Comparison of ENCODE assay signal across 9 cellular contexts in genomic region chr18:27750014-27750413, GRCh38.
A peak's percentile ranks its signal among the peaks of the same experiment; 100 is the strongest.
DNase-seq lines count a peak whose midpoint lies in the region; ATAC-seq, FAIRE-seq and TF ChIP-seq lines count a peak whose summit lies in the region.
"Had no signal": no experiment of that assay in that cellular context is flagged by ENCODE, and none has a peak within 500 bp of the region (broad histone marks: within the 10 kb centered on the region; RNA-seq: fewer than 3 reads in every experiment).

No MANE protein-coding gene starts in this region.

- no CpG with 5 or more reads among the region's 3 CpGs for WGBS in H9 (ENCODE audit: extremely low coverage, insufficient read length, low lambda C conversion rate)
- WGBS in pancreas, 2 donors: 1 to 2% methylated on average over 3 of the region's 3 CpGs

- no peaks in the 10 kb centered on the region for H3K23me2 ChIP-seq in H9 (ENCODE audit: insufficient read length, low read depth, low read length, poor library complexity, severe bottlenecking)

- peaks cover 15% of the 10 kb centered on the region in 2 experiments for H3K4me1 Mint-ChIP-seq in H9
- no peaks in the 10 kb centered on the region for H3K4me1 Mint-ChIP-seq in activated naive CD8-positive, alpha-beta T cell treated with anti-CD3 and anti-CD28 coated beads, Interleukin-2, amount 50 U/mL, for 24 hours

- H3K27ac Mint-ChIP-seq in H9: no peak overlapping the region; a peak in 2 of 7 replicates
- no peak overlapping the region for H3K27ac Mint-ChIP-seq in activated naive CD8-positive, alpha-beta T cell treated with anti-CD3 and anti-CD28 coated beads, Interleukin-2, amount 50 U/mL, for 24 hours
- H3K27ac Mint-ChIP-seq: dendritic cell treated with granulocyte-macrophage colony-stimulating factor and Interleukin-4, amounts not matched to agents 40 ng/mL and 50 ng/mL, for 4 days had no signal

- no peak overlapping the region for H4K8ac ChIP-seq in H9 (replicated peaks; ENCODE audit: insufficient read length, low read depth, low read length)

- H3K27ac ChIP-seq in H9 (ENCODE audit: insufficient read length, low read depth, low read length) (no peak overlapping the region), OCI-LY1 (ENCODE audit: low read depth, low read length, poor library complexity, severe bottlenecking) (no peak overlapping the region), pancreas (no peak overlapping the region)

- H3K36me3 Mint-ChIP-seq in H9 (ENCODE audit: insufficient read depth in 1 of 3, low read depth in 3 of 3): peaks cover 3 to 9% (median 8%) of the 10 kb centered on the region in 3 experiments; a peak in 4 of 7 replicates
- no peaks in the 10 kb centered on the region for H3K36me3 Mint-ChIP-seq in activated naive CD8-positive, alpha-beta T cell treated with anti-CD3 and anti-CD28 coated beads, Interleukin-2, amount 50 U/mL, for 24 hours (ENCODE audit: low read depth)

- H3K4me3 Mint-ChIP-seq in H9: no peak overlapping the region
- H3K4me3 Mint-ChIP-seq in activated naive CD8-positive, alpha-beta T cell treated with anti-CD3 and anti-CD28 coated beads, Interleukin-2, amount 50 U/mL, for 24 hours: no peak overlapping the region
- H3K4me3 Mint-ChIP-seq: dendritic cell treated with granulocyte-macrophage colony-stimulating factor and Interleukin-4, amounts not matched to agents 40 ng/mL and 50 ng/mL, for 4 days had no signal

- H3K4me3 ChIP-seq in AG09309 (ENCODE audit: control insufficient read depth, low read depth, low read length) (no peak overlapping the region), OCI-LY1 (ENCODE audit: low read depth, low read length, poor library complexity, severe bottlenecking) (no peak overlapping the region), epithelial cell of proximal tubule (ENCODE audit: low read depth, low read length) (no peak overlapping the region), pancreas (no peak overlapping the region)

- peak in 3 of 4 donors; percentile 67 to 86 (median 70) for ATAC-seq in pancreas
- no peak for ATAC-seq in activated naive CD8-positive, alpha-beta T cell treated with anti-CD3 and anti-CD28 coated beads, Interleukin-2, amount 50 U/mL, for 24 hours

- H3K9me2 ChIP-seq in OCI-LY1 (ENCODE audit: low read depth, low read length): no peaks in the 10 kb centered on the region

- TF ChIP-seq CTCF in AG09309 (IDR thresholded peaks at IDR 0.05; ENCODE audit: control insufficient read depth, insufficient read depth, low read depth, low read length, missing control alignments) (peak; percentile 83), H9 (conservative IDR thresholded peaks at IDR 0.05) (peak; percentile 90), OCI-LY1 (IDR thresholded peaks at IDR 0.05; ENCODE audit: low read length) (peak; percentile 65), epithelial cell of proximal tubule (conservative IDR thresholded peaks at IDR 0.05; ENCODE audit: low read depth, low read length) (peak; percentile 91), pancreas (IDR thresholded peaks at IDR 0.05) (peak in 1 of 4 donors; percentile 38)

- no peak overlapping the region for H3K23ac ChIP-seq in H9 (ENCODE audit: insufficient read length, low read depth, low read length)

- H3K36me3 ChIP-seq in OCI-LY1 (ENCODE audit: insufficient read depth, low read length): no peaks in the 10 kb centered on the region
- no peaks in the 10 kb centered on the region for H3K36me3 ChIP-seq in pancreas

- H3K4me1 ChIP-seq in H9 (ENCODE audit: insufficient read depth, low read length): no peaks in the 10 kb centered on the region; the same call in 1 of the 2 replicates
- no peaks in the 10 kb centered on the region for H3K4me1 ChIP-seq in OCI-LY1 (ENCODE audit: insufficient read depth, low read length, severe bottlenecking)
- no peaks in the 10 kb centered on the region for H3K4me1 ChIP-seq in pancreas

- no peaks in the 10 kb centered on the region for H3K79me1 ChIP-seq in H9 (ENCODE audit: insufficient read depth, low read depth, low read length, poor library complexity, severe bottlenecking)

- H3K27me3 Mint-ChIP-seq in H9 (ENCODE audit: low read depth): no peaks in the 10 kb centered on the region
- H3K27me3 Mint-ChIP-seq in activated naive CD8-positive, alpha-beta T cell treated with anti-CD3 and anti-CD28 coated beads, Interleukin-2, amount 50 U/mL, for 24 hours: no peaks in the 10 kb centered on the region
- H3K27me3 Mint-ChIP-seq: dendritic cell treated with granulocyte-macrophage colony-stimulating factor and Interleukin-4, amounts not matched to agents 40 ng/mL and 50 ng/mL, for 4 days had no signal

- H4K5ac ChIP-seq in H9 (ENCODE audit: insufficient read length, low read depth, low read length): no peak overlapping the region

- H3K79me2 ChIP-seq in H9 (ENCODE audit: insufficient read depth, low read length) (no peaks in the 10 kb centered on the region), OCI-LY1 (ENCODE audit: insufficient read depth, low read length) (no peaks in the 10 kb centered on the region)

- no peak overlapping the region for H2BK120ac ChIP-seq in H9 (ENCODE audit: low read depth, low read length, poor library complexity, severe bottlenecking)

- H2BK5ac ChIP-seq in H9 (ENCODE audit: insufficient read length, low read length): no peak overlapping the region

- no peak overlapping the region for H2AFZ ChIP-seq in H9 (ENCODE audit: low read length)
- no peak overlapping the region for H2AFZ ChIP-seq in OCI-LY1 (ENCODE audit: low read length)

- no peak for TF ChIP-seq POLR2A in GM12892 (IDR thresholded peaks at IDR 0.05; ENCODE audit: low read depth, low read length)

- no peak overlapping the region for H3K14ac ChIP-seq in H9 (ENCODE audit: insufficient read depth, low read length)

- no peaks in the 10 kb centered on the region for H3F3A ChIP-seq in OCI-LY1 (ENCODE audit: insufficient read depth, low read length)

- no peaks in the 10 kb centered on the region for H3K27me3 ChIP-seq in H9 (ENCODE audit: insufficient read depth, low read length)
- H3K27me3 ChIP-seq in OCI-LY1 (ENCODE audit: insufficient read depth, low read length): no peaks in the 10 kb centered on the region
- H3K27me3 ChIP-seq in pancreas: peaks cover 0 to 10% (median 0%) of the 10 kb centered on the region in 4 donors

- no peak overlapping the region for H3K18ac ChIP-seq in H9 (ENCODE audit: insufficient read length, low read depth, low read length)

- H4K20me1 ChIP-seq in H9 (ENCODE audit: control insufficient read depth, insufficient read depth, insufficient read length) (no peaks in the 10 kb centered on the region), OCI-LY1 (ENCODE audit: insufficient read depth, low read length) (no peaks in the 10 kb centered on the region)

- intact Hi-C loops in pancreas (cut with DNase I): loop anchor here in 1 of 3 donors (10.0 kb wide), 1 partner anchor 145 kb away; no protein-coding TSS in a partner anchor

- FAIRE-seq in pancreas (lab: Jason Lieb, UNC) (no peak), GM12892 (lab: Jason Lieb, UNC) (no peak)

- no peak overlapping the region for H3K4me2 ChIP-seq in H9 (ENCODE audit: insufficient read depth, insufficient read length, low read length)
- H3K4me2 ChIP-seq in OCI-LY1 (ENCODE audit: low read length): no peak overlapping the region

- H3K4ac ChIP-seq in H9 (ENCODE audit: low read depth, low read length): no peak overlapping the region

- H2BK15ac ChIP-seq in H9 (ENCODE audit: low read depth, low read length): no peak overlapping the region

- H3K9me3 ChIP-seq in H9 (ENCODE audit: control insufficient read depth, low read depth, low read length) (no peaks in the 10 kb centered on the region), OCI-LY1 (ENCODE audit: low read length) (no peaks in the 10 kb centered on the region), pancreas (no peaks in the 10 kb centered on the region)

- no peaks in the 10 kb centered on the region; a peak in 1 of 5 replicates for H3K9me3 Mint-ChIP-seq in H9
- H3K9me3 Mint-ChIP-seq in activated naive CD8-positive, alpha-beta T cell treated with anti-CD3 and anti-CD28 coated beads, Interleukin-2, amount 50 U/mL, for 24 hours: peaks cover 14% of the 10 kb centered on the region

- H2BK12ac ChIP-seq in H9 (ENCODE audit: insufficient read length, low read depth, low read length): no peak overlapping the region

- H3K56ac ChIP-seq in H9 (ENCODE audit: insufficient read length, low read depth, low read length): no peak overlapping the region

- no peak overlapping the region for H3K9ac ChIP-seq in H9 (ENCODE audit: extremely low read depth, insufficient read length, low read length)
- H3K9ac ChIP-seq in OCI-LY1 (ENCODE audit: low read length): no peak overlapping the region

- H3T11ph ChIP-seq in H9 (ENCODE audit: low read length): no peak overlapping the region

- DNase-seq in AG09309 (ENCODE audit: low read depth) (peak; percentile 32), H9 (peak; percentile 80), epithelial cell of proximal tubule (ENCODE audit: low read depth) (peak; percentile 68), pancreas (peak in 3 of 6 donors; percentile 7 to 31 (median 14)), cerebellar nuclear complex (lab: John Stamatoyannopoulos, UW) (no peak), GM12892 (ENCODE audit: insufficient read length) (no peak)
- DNase-seq in activated naive CD8-positive, alpha-beta T cell treated with anti-CD3 and anti-CD28 coated beads, Interleukin-2, amount 50 U/mL, for 24 hours: no peak

- H2AK5ac ChIP-seq in H9 (ENCODE audit: insufficient read length, low read length): no peak overlapping the region

- no peak overlapping the region for H2BK20ac ChIP-seq in H9 (ENCODE audit: low read depth, low read length, poor library complexity, severe bottlenecking)

- no peak overlapping the region for H4K91ac ChIP-seq in H9 (ENCODE audit: insufficient read length, low read depth, low read length)

Comparison
In these comparisons a context has a peak if more than half of its experiments do, and no peak if none do; other contexts are left out.
1. DNase-seq: peak in AG09309 (single experiment), H9 (single experiment) and epithelial cell of proximal tubule (single experiment); none in cerebellar nuclear complex (0 of 2), activated naive CD8-positive, alpha-beta T cell treated with anti-CD3 and anti-CD28 coated beads, Interleukin-2, amount 50 U/mL, for 24 hours (single experiment) and GM12892 (single experiment).